Comparison of ENCODE assay signal across 9 cellular contexts in the genomic region with DNA sequence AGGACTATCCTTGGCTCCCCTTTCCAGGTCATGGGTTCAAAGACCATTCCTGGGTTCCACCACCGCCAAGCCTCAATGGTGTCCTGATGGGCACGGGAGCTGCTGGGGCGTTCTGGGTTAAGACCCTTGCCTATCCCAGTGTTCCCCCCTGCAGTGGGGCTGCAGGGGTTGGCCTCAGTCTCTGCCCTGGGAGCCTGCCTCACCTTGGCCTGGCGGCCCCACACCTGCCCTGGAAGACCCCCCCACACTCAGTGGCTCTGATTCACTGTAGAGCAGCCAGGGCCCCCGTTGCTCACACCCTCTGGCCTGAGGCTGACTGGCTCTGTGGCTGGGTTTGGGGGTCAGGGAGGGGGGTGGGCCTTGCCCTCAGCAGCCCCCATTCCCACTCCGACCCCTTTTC. TPM values are rescaled to one million over a fixed set of nuclear protein-coding genes. Genes with fewer than 3 reads are reported as not detected.
"Had no signal": no experiment of that assay in that cellular context is flagged by ENCODE, and none has a peak within 500 bp of the region (broad histone marks: within the 10 kb centered on the region; RNA-seq: fewer than 3 reads in every experiment).

No MANE protein-coding gene starts in this region.

- H3K27ac ChIP-seq: GM23248, HL-60 had no signal

- H3K4me1 ChIP-seq: HAP-1 had no signal

- H3K9me3 ChIP-seq: HAP-1 had no signal

- H3K36me3 ChIP-seq: HAP-1 had no signal

- H2AFZ ChIP-seq: GM23248 had no signal

- ATAC-seq: HCT116, HepG2 had no signal

- H3K4me3 ChIP-seq: GM23248, HAP-1 had no signal

- DNase-seq: GM23248, GOT3, HFFc6 had no signal

RNA-seq across cellular contexts. Expression of a gene that starts 34.4 kb away (rescaled TPM):
- total RNA-seq: GM23248, H4, HepG2, HFFc6, HT1080 had no signal

RNA-seq across cellular contexts. Expression of a gene that starts 58.9 kb away (rescaled TPM):
- total RNA-seq: GM23248, H4, HepG2, HFFc6, HT1080 had no signal
